Comparison of ENCODE assay signal across 10 cellular contexts in genomic region chr19:47012620-47013019, GRCh38. TPM values are rescaled to one million over a fixed set of nuclear protein-coding genes. Genes with fewer than 3 reads are reported as not detected.
A peak's percentile ranks its signal among the peaks of the same experiment; 100 is the strongest.
DNase-seq lines count a peak whose midpoint lies in the region; ATAC-seq and TF ChIP-seq lines count a peak whose summit lies in the region.
"Had no signal": no experiment of that assay in that cellular context is flagged by ENCODE, and none has a peak within 500 bp of the region (broad histone marks: within the 10 kb centered on the region; RNA-seq: fewer than 3 reads in every experiment).

No MANE protein-coding gene starts in this region.

- in situ Hi-C loops in GM23248 (cut with MboI), result no loop called here

- POLR2A ChIA-PET in PC-3 (lab: Charles Lee; ENCODE audit: unreplicated experiment), result no interaction called here
- POLR2A ChIA-PET in MCF 10A (lab: Yijun Ruan, JAX), result interaction anchor here (0.7 to 2.9 kb wide), 18 partner anchors 11 to 232 kb away, joined by 3 to 17 read pairs (median 3); partner anchors contain the start of genes SAE1, SLC1A5 and ZC3H4

- H3K9me3 Mint-ChIP-seq in MCF 10A (ENCODE audit: unreplicated experiment), result no peaks in the 10 kb centered on the region
- peaks cover 3% of the 10 kb centered on the region for H3K9me3 Mint-ChIP-seq in neural crest cell
- H3K9me3 Mint-ChIP-seq: mesothelial cell of epicardium had no signal

- H3K36me3 ChIP-seq in GM23248 (ENCODE audit: low read depth) (no peaks in the 10 kb centered on the region), PC-3 (ENCODE audit: low read depth, low read length) (no peaks in the 10 kb centered on the region)

- H3K27me3 Mint-ChIP-seq in MCF 10A (ENCODE audit: insufficient read depth, unreplicated experiment) (no peaks in the 10 kb centered on the region), neural crest cell (ENCODE audit: low read depth) (peaks cover 22% of the 10 kb centered on the region)

- H3K36me3 Mint-ChIP-seq in MCF 10A (ENCODE audit: insufficient read depth, unreplicated experiment) (peaks cover 5% of the 10 kb centered on the region), neural crest cell (ENCODE audit: low read depth) (peaks cover 10% of the 10 kb centered on the region)

- H2AFZ ChIP-seq in GM23248, result peak overlapping the region; percentile 75; the same call in 1 of the 2 replicates
- H2AFZ ChIP-seq in PC-3 (ENCODE audit: low read length), result peak overlapping the region; percentile 74

- BruUV-seq in PC-3 (replicated peaks; lab: Mats Ljungman, UMichigan), result no TSS peak
- no TSS peak for BruUV-seq in MCF 10A (replicated peaks; lab: Mats Ljungman, UMichigan)

- H3K4me3 Mint-ChIP-seq in MCF 10A (ENCODE audit: unreplicated experiment), result peak overlapping the region; percentile 45
- peak overlapping the region; percentile 64 for H3K4me3 Mint-ChIP-seq in neural crest cell
- H3K4me3 Mint-ChIP-seq: mesothelial cell of epicardium had no signal

- H3K9me3 ChIP-seq in GM23248 (ENCODE audit: low read depth) (no peaks in the 10 kb centered on the region), PC-3 (ENCODE audit: low read length) (no peaks in the 10 kb centered on the region)

- H3K79me2 ChIP-seq in GM23248 (ENCODE audit: insufficient read depth) (no peaks in the 10 kb centered on the region), PC-3 (ENCODE audit: low read length) (no peaks in the 10 kb centered on the region)

- H3F3A ChIP-seq in GM23248 (ENCODE audit: insufficient read depth), result no peaks in the 10 kb centered on the region
- H3F3A ChIP-seq in PC-3 (ENCODE audit: low read length, unreplicated experiment), result no peaks in the 10 kb centered on the region

- H3K4me3 ChIP-seq in GM23248 (no peak overlapping the region), PC-3 (ENCODE audit: low read length) (peak overlapping the region; percentile 56)
- H3K4me3 ChIP-seq: GM12878 had no signal

- H3K27ac Mint-ChIP-seq in MCF 10A (ENCODE audit: low read depth, unreplicated experiment), result no peak overlapping the region
- peak overlapping the region; percentile 38 for H3K27ac Mint-ChIP-seq in neural crest cell (ENCODE audit: unreplicated experiment)
- H3K27ac Mint-ChIP-seq: mesothelial cell of epicardium had no signal

- CTCF ChIA-PET in PC-3 (lab: Charles Lee) (interaction anchor here (0.6 to 1.2 kb wide), 3 partner anchors 23 to 119 kb away, joined by 3 to 4 read pairs (median 3); no protein-coding TSS in a partner anchor), MCF 10A (lab: Yijun Ruan, JAX) (interaction anchor here (0.6 to 3.5 kb wide), 41 partner anchors 10 to 1833 kb away, joined by 3 to 31 read pairs (median 5); partner anchors contain the start of genes SAE1 and ZC3H4)

- H3K9me2 ChIP-seq in GM23248 (ENCODE audit: insufficient read depth) (no peaks in the 10 kb centered on the region), PC-3 (replicated peaks; ENCODE audit: low read length) (no peaks in the 10 kb centered on the region)

- intact Hi-C loops in PC-3 (cut with micrococcal nuclease), result loop anchor here (1.0 kb wide), 1 partner anchor 20 kb away; no protein-coding TSS in a partner anchor
- intact Hi-C loops in MCF 10A (cut with micrococcal nuclease), result loop anchor here (1.0 to 10.0 kb wide), 4 partner anchors 23 to 232 kb away; no protein-coding TSS in a partner anchor

- H3K27me3 ChIP-seq in GM23248 (replicated peaks; ENCODE audit: insufficient read depth), result no peaks in the 10 kb centered on the region
- no peaks in the 10 kb centered on the region for H3K27me3 ChIP-seq in PC-3 (ENCODE audit: low read length)

- 26 to 29% methylated on average over 8 of the region's 8 CpGs for WGBS in GM23248 (ENCODE audit: low coverage in 1 of 2, low lambda C conversion rate in 2 of 2, missing lambda C conversion rate in 2 of 2), 2 experiments

- DNase-seq in GM23248, result peak; percentile 52
- no peak for DNase-seq in PC-3
- no peak for DNase-seq in MCF 10A (ENCODE audit: unreplicated experiment)
- no peak for DNase-seq in neural crest cell (ENCODE audit: low read depth, low spot score)
- no peak for DNase-seq in activated CD4-positive, alpha-beta T cell treated with anti-CD3 and anti-CD28 coated beads for 4 hours
- DNase-seq in SHP77 treated with DMSO at 0.1 percent for 48 hours (lab: John Stamatoyannopoulos, UW), result no peak
- no peak for DNase-seq in GM20000 (ENCODE audit: low spot score)
- DNase-seq in SW 1271 (lab: John Stamatoyannopoulos, UW), result no peak

- H3K9ac ChIP-seq in GM23248, result peak overlapping the region; percentile 28; the same call in 1 of the 2 replicates
- H3K9ac ChIP-seq in PC-3 (ENCODE audit: low read length), result no peak overlapping the region

- H3K4me1 Mint-ChIP-seq in MCF 10A (ENCODE audit: insufficient read depth, unreplicated experiment) (peaks cover 12% of the 10 kb centered on the region), neural crest cell (peaks cover 13% of the 10 kb centered on the region)

- peak; percentile 68 for ATAC-seq in PC-3

- H4K20me1 ChIP-seq in GM23248 (ENCODE audit: insufficient read depth) (no peaks in the 10 kb centered on the region), PC-3 (ENCODE audit: low read length) (no peaks in the 10 kb centered on the region)

- TF ChIP-seq CTCF in PC-3 (conservative IDR thresholded peaks at IDR 0.05; ENCODE audit: low read depth, low read length) (no peak), MCF 10A (IDR thresholded peaks at IDR 0.05; ENCODE audit: unreplicated experiment) (no peak), neural crest cell (conservative IDR thresholded peaks at IDR 0.05) (no peak), GM20000 (IDR thresholded peaks at IDR 0.05; ENCODE audit: extremely low read depth, missing control alignments) (no peak)

- no peaks in the 10 kb centered on the region for H3K4me1 ChIP-seq in GM23248 (ENCODE audit: insufficient read depth)
- H3K4me1 ChIP-seq in PC-3 (ENCODE audit: insufficient read depth, low read length), result peaks cover 4% of the 10 kb centered on the region

- H3K4me2 ChIP-seq in GM23248 (ENCODE audit: unreplicated experiment), result no peak overlapping the region
- H3K4me2 ChIP-seq in PC-3 (ENCODE audit: low read length), result peak overlapping the region; percentile 79

- H3K27ac ChIP-seq in GM23248, result no peak overlapping the region
- H3K27ac ChIP-seq in PC-3 (ENCODE audit: low read length), result no peak overlapping the region

RNA-seq across cellular contexts. Expression of gene NPAS1, which starts 7.0 kb away (rescaled TPM):
- 8.6 and 10.6 TPM in 2 replicates for total RNA-seq in GM23248 (2014; rRNA removed; shearing (Covaris generic))
- polyA plus RNA-seq in GM23248 (2016; fragmentation: Nextera tagmentation; extraction: Ambion mirVana), result 21.1 and 23.2 TPM in 2 replicates
- total RNA-seq in PC-3 (2014; rRNA removed) (1.1 and 1.6 TPM in 2 replicates), MCF 10A (2022) (0.44 and 0.68 TPM in 2 replicates), neural crest cell (1.5 and 1.9 TPM in 2 replicates)

RNA-seq across cellular contexts. Expression of gene TMEM160, which starts 35.8 kb away (rescaled TPM):
- total RNA-seq in GM23248 (2014; rRNA removed; shearing (Covaris generic)), result 21.7 and 23.8 TPM in 2 replicates
- 57.8 and 64.1 TPM in 2 replicates for polyA plus RNA-seq in GM23248 (2016; fragmentation: Nextera tagmentation; extraction: Ambion mirVana)
- total RNA-seq in PC-3 (2014; rRNA removed) (121 and 125 TPM in 2 replicates), MCF 10A (2022) (15.3 and 22.0 TPM in 2 replicates), neural crest cell (51.1 and 57.5 TPM in 2 replicates)
